Comparison of ENCODE assay signal across 2 cellular contexts in the genomic region with DNA sequence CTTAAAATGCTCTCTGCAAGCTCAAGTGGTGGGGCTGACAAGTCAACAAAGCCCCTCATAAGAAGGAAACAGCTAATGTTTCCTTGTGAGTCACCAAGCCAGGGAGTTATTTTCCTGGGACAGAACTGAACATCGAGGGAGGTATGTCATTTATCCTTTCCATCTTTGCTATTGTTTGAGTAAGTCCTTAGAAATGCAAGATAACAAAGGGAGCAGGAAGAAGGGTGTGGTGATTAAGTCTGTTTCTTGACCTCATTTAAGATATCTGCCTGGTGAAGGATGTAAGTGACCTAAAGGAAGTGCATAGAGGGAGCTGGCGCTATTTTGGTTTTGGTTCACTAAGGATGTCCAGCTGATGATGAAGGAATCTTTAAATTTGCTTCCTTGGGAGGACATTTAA.
TF ChIP-seq lines count a peak whose summit lies in the region.

No MANE protein-coding gene starts in this region.

TF ChIP-seq in HCT116, 20 proteins besides CTCF, POLR2A, EP300 and RAD21:
- TF ChIP-seq SP1 (IDR thresholded peaks at IDR 0.05; ENCODE audit: low read depth) (no peak), JUND (IDR thresholded peaks at IDR 0.05) (no peak), ZFX (IDR thresholded peaks at IDR 0.05) (no peak), CEBPB (IDR thresholded peaks at IDR 0.05; ENCODE audit: low read depth) (no peak), TCF7L2 (IDR thresholded peaks at IDR 0.05; ENCODE audit: borderline replicate concordance, extremely low read depth, insufficient read depth, insufficient read length) (no peak), POLR2AphosphoS5 (IDR thresholded peaks at IDR 0.05; ENCODE audit: low read depth, low read length) (no peak), ZNF274 (IDR thresholded peaks at IDR 0.05; ENCODE audit: low read depth, low read length) (no peak), EZH2 (IDR thresholded peaks at IDR 0.05) (no peak), ELF1 (IDR thresholded peaks at IDR 0.05; ENCODE audit: borderline replicate concordance, low read depth) (no peak), EGR1 (IDR thresholded peaks at IDR 0.05; ENCODE audit: low read depth) (no peak)
- TF ChIP-seq, protein P1, sequence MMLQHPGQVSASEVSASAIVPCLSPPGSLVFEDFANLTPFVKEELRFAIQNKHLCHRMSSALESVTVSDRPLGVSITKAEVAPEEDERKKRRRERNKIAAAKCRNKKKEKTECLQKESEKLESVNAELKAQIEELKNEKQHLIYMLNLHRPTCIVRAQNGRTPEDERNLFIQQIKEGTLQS (IDR thresholded peaks at IDR 0.05), result no peak
- TF ChIP-seq, protein P2, sequence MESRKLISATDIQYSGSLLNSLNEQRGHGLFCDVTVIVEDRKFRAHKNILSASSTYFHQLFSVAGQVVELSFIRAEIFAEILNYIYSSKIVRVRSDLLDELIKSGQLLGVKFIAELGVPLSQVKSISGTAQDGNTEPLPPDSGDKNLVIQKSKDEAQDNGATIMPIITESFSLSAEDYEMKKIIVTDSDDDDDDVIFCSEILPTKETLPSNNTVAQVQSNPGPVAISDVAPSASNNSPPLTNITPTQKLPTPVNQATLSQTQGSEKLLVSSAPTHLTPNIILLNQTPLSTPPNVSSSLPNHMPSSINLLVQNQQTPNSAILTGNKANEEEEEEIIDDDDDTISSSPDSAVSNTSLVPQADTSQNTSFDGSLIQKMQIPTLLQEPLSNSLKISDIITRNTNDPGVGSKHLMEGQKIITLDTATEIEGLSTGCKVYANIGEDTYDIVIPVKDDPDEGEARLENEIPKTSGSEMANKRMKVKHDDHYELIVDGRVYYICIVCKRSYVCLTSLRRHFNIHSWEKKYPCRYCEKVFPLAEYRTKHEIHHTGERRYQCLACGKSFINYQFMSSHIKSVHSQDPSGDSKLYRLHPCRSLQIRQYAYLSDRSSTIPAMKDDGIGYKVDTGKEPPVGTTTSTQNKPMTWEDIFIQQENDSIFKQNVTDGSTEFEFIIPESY (IDR thresholded peaks at IDR 0.05; ENCODE audit: extremely low read depth, insufficient replicate concordance, low read length), result no peak

TF ChIP-seq in endothelial cell of umbilical vein, 7 proteins besides CTCF, POLR2A, EP300 and RAD21:
- TF ChIP-seq, protein P3, sequence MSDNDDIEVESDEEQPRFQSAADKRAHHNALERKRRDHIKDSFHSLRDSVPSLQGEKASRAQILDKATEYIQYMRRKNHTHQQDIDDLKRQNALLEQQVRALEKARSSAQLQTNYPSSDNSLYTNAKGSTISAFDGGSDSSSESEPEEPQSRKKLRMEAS (IDR thresholded peaks at IDR 0.05; ENCODE audit: insufficient read depth, insufficient read length), result no peak
- no peak for TF ChIP-seq MYC (IDR thresholded peaks at IDR 0.05; ENCODE audit: low read depth, low read length)
- peak; percentile 78 for TF ChIP-seq POLR2AphosphoS5 (IDR thresholded peaks at IDR 0.05; ENCODE audit: insufficient read depth, low read depth, low read length)
- TF ChIP-seq JUN (IDR thresholded peaks at IDR 0.05; ENCODE audit: borderline replicate concordance, insufficient read depth, insufficient read length, low read depth), result peak; percentile 91
- TF ChIP-seq EZH2 (IDR thresholded peaks at IDR 0.05; ENCODE audit: borderline replicate concordance, low read depth, low read length, severe bottlenecking), result no peak
- peak; percentile 90 for TF ChIP-seq FOS (IDR thresholded peaks at IDR 0.05; ENCODE audit: borderline replicate concordance, insufficient read depth, low read length)
- TF ChIP-seq GATA2 (IDR thresholded peaks at IDR 0.05; ENCODE audit: insufficient read depth, insufficient read length, low read depth, low read length), result peak; percentile 97
